ENCODE assay signal across 11 cellular contexts in genomic region chr5:72441861-72442540, GRCh38.
DNase-seq lines count a peak whose midpoint lies in the region; ATAC-seq and TF ChIP-seq lines count a peak whose summit lies in the region.
"Had no signal": no experiment of that assay in that cellular context is flagged by ENCODE, and none has a peak within 500 bp of the region (broad histone marks: within the 10 kb centered on the region; RNA-seq: fewer than 3 reads in every experiment).

No MANE protein-coding gene starts in this region.

- peak overlapping the region; percentile 9; the same call in 1 of the 2 replicates for H3K4me2 ChIP-seq in HCT116 (ENCODE audit: low read length)

- H3K4me1 Mint-ChIP-seq in stimulated activated naive B cell treated with anti-CD40 and anti-IgM and Interleukin-4, amounts not matched to agents 10 μg/mL and 1 μg/mL and 100 μg/mL, for 72 hours, result peaks cover 13 to 29% of the 10 kb centered on the region in 2 donors

- RAD21 ChIA-PET in HCT116 (lab: Charles Lee; ENCODE audit: low non-redundant PET in 1 of 2, low total read pairs in 2 of 2, uncharacterized antibody in 2 of 2, unreplicated experiment in 2 of 2), result no interaction called here

- intact Hi-C loops in HCT116 (cut with micrococcal nuclease) (no loop called here), upper lobe of right lung (cut with DNase I) (no loop called here)

- H3K27me3 ChIP-seq in HCT116 (ENCODE audit: insufficient read depth, low read length) (no peaks in the 10 kb centered on the region), adipocyte (replicated peaks; ENCODE audit: control insufficient read depth, insufficient read depth, low read length) (no peaks in the 10 kb centered on the region), upper lobe of right lung (no peaks in the 10 kb centered on the region), right atrium auricular region (no peaks in the 10 kb centered on the region)

- TF ChIP-seq CTCF in HCT116 (IDR thresholded peaks at IDR 0.05 in 2 of 3, conservative IDR thresholded peaks at IDR 0.05 in 1 of 3; ENCODE audit: borderline replicate concordance in 1 of 3, insufficient read depth in 1 of 3, low read depth in 2 of 3, low read length in 2 of 3) (no peak), fibroblast of villous mesenchyme (IDR thresholded peaks at IDR 0.05; ENCODE audit: insufficient read depth, low read depth, low read length) (no peak), upper lobe of right lung (IDR thresholded peaks at IDR 0.05) (no peak), right atrium auricular region (IDR thresholded peaks at IDR 0.05) (no peak)

- H3K9ac ChIP-seq in HCT116 (ENCODE audit: low read length) (no peak overlapping the region), adipocyte (ENCODE audit: low read length) (peak overlapping the region; percentile 56)

- CTCF ChIA-PET in HCT116 (lab: Charles Lee), result no interaction called here

- H3K9me3 ChIP-seq in HCT116 (ENCODE audit: control insufficient read depth in 1 of 2, insufficient read depth in 1 of 2, low read depth in 1 of 2, low read length in 2 of 2) (no peaks in the 10 kb centered on the region), adipocyte (ENCODE audit: control insufficient read depth, low read length) (no peaks in the 10 kb centered on the region), upper lobe of right lung (no peaks in the 10 kb centered on the region), right atrium auricular region (no peaks in the 10 kb centered on the region)

- no peaks in the 10 kb centered on the region for H4K20me1 ChIP-seq in HCT116 (ENCODE audit: insufficient read depth)

- H3K27ac Mint-ChIP-seq in stimulated activated naive B cell treated with anti-CD40 and anti-IgM and Interleukin-4, amounts not matched to agents 10 μg/mL and 1 μg/mL and 100 μg/mL, for 72 hours, result no peak overlapping the region
- H3K27ac Mint-ChIP-seq: stimulated activated naive CD8-positive, alpha-beta T cell treated with anti-CD3 and anti-CD28 coated beads, Interleukin-15, Interleukin-2, amounts not matched to agents 100 ng/mL and 50 ng/mL, for 24 hours had no signal

- TF ChIP-seq RAD21 in HCT116 (IDR thresholded peaks at IDR 0.05; ENCODE audit: low read depth), result no peak

- no peak overlapping the region for H3K4me3 ChIP-seq in HCT116 (replicated peaks in 1 of 2; ENCODE audit: low read depth in 1 of 2, low read length in 2 of 2)
- no peak overlapping the region for H3K4me3 ChIP-seq in adipocyte (ENCODE audit: low read length)
- H3K4me3 ChIP-seq in fibroblast of villous mesenchyme (ENCODE audit: low read depth, low read length), result no peak overlapping the region
- no peak overlapping the region for H3K4me3 ChIP-seq in upper lobe of right lung
- H3K4me3 ChIP-seq in right atrium auricular region, result no peak overlapping the region

- H3K36me3 Mint-ChIP-seq in stimulated activated naive B cell treated with anti-CD40 and anti-IgM and Interleukin-4, amounts not matched to agents 10 μg/mL and 1 μg/mL and 100 μg/mL, for 72 hours, result no peaks in the 10 kb centered on the region

- H3K27ac ChIP-seq in HCT116 (ENCODE audit: low read depth, low read length) (no peak overlapping the region), upper lobe of right lung (no peak overlapping the region), right atrium auricular region (peak overlapping the region in 1 of 2 donors; percentile 49)

- no peaks in the 10 kb centered on the region for H3K27me3 Mint-ChIP-seq in stimulated activated naive B cell treated with anti-CD40 and anti-IgM and Interleukin-4, amounts not matched to agents 10 μg/mL and 1 μg/mL and 100 μg/mL, for 72 hours
- H3K27me3 Mint-ChIP-seq: stimulated activated naive CD8-positive, alpha-beta T cell treated with anti-CD3 and anti-CD28 coated beads, Interleukin-15, Interleukin-2, amounts not matched to agents 100 ng/mL and 50 ng/mL, for 24 hours had no signal

- H3K4me3 Mint-ChIP-seq in stimulated activated naive B cell treated with anti-CD40 and anti-IgM and Interleukin-4, amounts not matched to agents 10 μg/mL and 1 μg/mL and 100 μg/mL, for 72 hours, result no peak overlapping the region
- H3K4me3 Mint-ChIP-seq: stimulated activated naive CD8-positive, alpha-beta T cell treated with anti-CD3 and anti-CD28 coated beads, Interleukin-15, Interleukin-2, amounts not matched to agents 100 ng/mL and 50 ng/mL, for 24 hours had no signal

- no peaks in the 10 kb centered on the region for H3K79me2 ChIP-seq in HCT116 (ENCODE audit: insufficient read depth, low read length)

- peak; percentile 40; the same call in 1 of the 2 replicates for ATAC-seq in HCT116
- peak; percentile 38 to 60 for ATAC-seq in stimulated activated naive B cell treated with anti-CD40 and anti-IgM and Interleukin-4, amounts not matched to agents 10 μg/mL and 1 μg/mL and 100 μg/mL, for 72 hours (replicated peaks)
- no peak for ATAC-seq in upper lobe of right lung
- no peak for ATAC-seq in HG02763 (IDR thresholded peaks at IDR 0.05; ENCODE audit: unreplicated experiment)
- ATAC-seq: left ventricle myocardium superior had no signal

- BruUV-seq in HCT116 (replicated peaks; lab: Mats Ljungman, UMichigan), result no TSS peak

- POLR2A ChIA-PET in HCT116 (lab: Charles Lee), result no interaction called here

- H3K9me2 ChIP-seq in HCT116 (ENCODE audit: insufficient read depth), result no peaks in the 10 kb centered on the region

- H3K36me3 ChIP-seq in HCT116 (ENCODE audit: control insufficient read depth in 1 of 2, insufficient read depth in 2 of 2, low read length in 2 of 2) (no peaks in the 10 kb centered on the region), adipocyte (ENCODE audit: control insufficient read depth, insufficient read depth, low read length, severe bottlenecking) (no peaks in the 10 kb centered on the region), upper lobe of right lung (no peaks in the 10 kb centered on the region), right atrium auricular region (no peaks in the 10 kb centered on the region)

- DNase-seq in HCT116 (ENCODE audit: low read depth, low spot score), result peak; percentile 4
- DNase-seq in adipocyte (ENCODE audit: low read depth), result peak; percentile 86
- peak; percentile 75 for DNase-seq in fibroblast of villous mesenchyme (ENCODE audit: low read depth)
- DNase-seq in stimulated activated naive B cell treated with anti-CD40 and anti-IgM and Interleukin-4, amounts not matched to agents 10 μg/mL and 1 μg/mL and 100 μg/mL, for 72 hours, result no peak
- DNase-seq in NOMO-1 treated with DMSO at 0.1 percent for 48 hours (lab: John Stamatoyannopoulos, UW; ENCODE audit: unreplicated experiment), result no peak
- DNase-seq in upper lobe of right lung, result no peak
- no peak for DNase-seq in right atrium auricular region (ENCODE audit: low spot score)
- DNase-seq: left ventricle myocardium superior, small intestine had no signal

- no peaks in the 10 kb centered on the region for H3K9me3 Mint-ChIP-seq in stimulated activated naive B cell treated with anti-CD40 and anti-IgM and Interleukin-4, amounts not matched to agents 10 μg/mL and 1 μg/mL and 100 μg/mL, for 72 hours
- H3K9me3 Mint-ChIP-seq: stimulated activated naive CD8-positive, alpha-beta T cell treated with anti-CD3 and anti-CD28 coated beads, Interleukin-15, Interleukin-2, amounts not matched to agents 100 ng/mL and 50 ng/mL, for 24 hours had no signal

- TF ChIP-seq POLR2A in HCT116 (IDR thresholded peaks at IDR 0.05; ENCODE audit: borderline replicate concordance, extremely low read depth, insufficient read depth, insufficient read length), result no peak

- H3K4me1 ChIP-seq in HCT116 (ENCODE audit: control insufficient read depth in 1 of 2, insufficient read depth in 2 of 2, low read length in 2 of 2), result peaks cover 0 to 10% of the 10 kb centered on the region in 2 experiments; a peak in 2 of 4 replicates
- H3K4me1 ChIP-seq in adipocyte (ENCODE audit: control insufficient read depth, insufficient read depth, low read length), result peaks cover 30% of the 10 kb centered on the region
- H3K4me1 ChIP-seq in upper lobe of right lung, result peaks cover 6% of the 10 kb centered on the region
- peaks cover 0 to 27% of the 10 kb centered on the region in 2 donors for H3K4me1 ChIP-seq in right atrium auricular region

- no peak overlapping the region for H2AFZ ChIP-seq in HCT116 (ENCODE audit: low read depth, low read length, poor library complexity, severe bottlenecking)

TF ChIP-seq in HCT116, 20 proteins besides CTCF, POLR2A, EP300 and RAD21:
- TF ChIP-seq TCF7L2 (IDR thresholded peaks at IDR 0.05; ENCODE audit: borderline replicate concordance, extremely low read depth, insufficient read depth, insufficient read length), result no peak
- peak; percentile 28; the same call in 1 of the 2 replicates for TF ChIP-seq FOSL1 (IDR thresholded peaks at IDR 0.05; ENCODE audit: low read depth)
- no peak for TF ChIP-seq ZFX (IDR thresholded peaks at IDR 0.05)

Comparison
In these comparisons a context has a peak if more than half of its experiments do, and no peak if none do; other contexts are left out.
1. ATAC-seq: peak in HCT116 (single experiment) and stimulated activated naive B cell treated with anti-CD40 and anti-IgM and Interleukin-4, amounts not matched to agents 10 μg/mL and 1 μg/mL and 100 μg/mL, for 72 hours (2 of 2); none in upper lobe of right lung (single experiment) and HG02763 (single experiment).
2. DNase-seq: peak in HCT116 (single experiment), adipocyte (single experiment) and fibroblast of villous mesenchyme (single experiment); none in stimulated activated naive B cell treated with anti-CD40 and anti-IgM and Interleukin-4, amounts not matched to agents 10 μg/mL and 1 μg/mL and 100 μg/mL, for 72 hours (single experiment), NOMO-1 treated with DMSO at 0.1 percent for 48 hours (single experiment), upper lobe of right lung (single experiment) and right atrium auricular region (single experiment).